ENCODE assay signal across 10 cellular contexts in the genomic region with DNA sequence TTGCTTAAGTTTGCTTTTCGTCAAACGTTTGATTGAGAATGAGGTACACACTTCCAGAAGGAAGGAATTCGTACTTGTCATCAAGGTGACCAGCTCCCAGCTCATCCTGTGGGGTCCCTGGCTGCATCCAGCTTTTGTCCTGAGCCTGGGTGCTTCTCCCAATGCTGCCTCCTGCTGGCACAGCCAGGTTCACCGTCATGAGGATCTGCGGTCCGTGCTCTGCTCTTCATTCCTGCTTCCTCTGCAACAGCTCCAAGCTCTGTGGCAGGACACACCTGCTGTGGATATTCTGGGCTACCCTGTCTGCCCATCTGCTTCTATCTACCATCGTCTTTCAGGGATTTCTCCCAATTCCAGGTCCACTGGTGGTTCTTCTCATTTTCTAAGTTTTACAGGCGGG. TPM values are rescaled to one million over a fixed set of nuclear protein-coding genes. Genes with fewer than 3 reads are reported as not detected.
DNase-seq lines count a peak whose midpoint lies in the region; ATAC-seq, FAIRE-seq and TF ChIP-seq lines count a peak whose summit lies in the region.
"Had no signal": no experiment of that assay in that cellular context is flagged by ENCODE, and none has a peak within 500 bp of the region (broad histone marks: within the 10 kb centered on the region; RNA-seq: fewer than 3 reads in every experiment).

No MANE protein-coding gene starts in this region.

- no peak overlapping the region for H4K5ac ChIP-seq in H1 (ENCODE audit: insufficient read length, low read depth, low read length)

- no peak overlapping the region for H3K14ac ChIP-seq in H1 (ENCODE audit: insufficient read length)

- CTCF ChIA-PET in activated CD8-positive, alpha-beta memory T cell treated with anti-CD3 and anti-CD28 coated beads, Interleukin-2, amount 10 ng/mL, durations not matched to agents 7 days and 5 days (lab: Charles Lee) = no interaction called here
- CTCF ChIA-PET in H1 (lab: Charles Lee; ENCODE audit: partially characterized antibody) = interaction anchor here (0.6 to 1.5 kb wide), 19 partner anchors 8 to 384 kb away, joined by 3 to 11 read pairs (median 4); no protein-coding TSS in a partner anchor

- POLR2A ChIA-PET in H1 (lab: Charles Lee; ENCODE audit: partially characterized antibody) = no interaction called here

- no peak for ATAC-seq in activated CD8-positive, alpha-beta memory T cell treated with anti-CD3 and anti-CD28 coated beads, Interleukin-2, amount 10 ng/mL, durations not matched to agents 7 days and 5 days
- ATAC-seq in psoas muscle = peak; percentile 52 to 64 (median 58)
- ATAC-seq in GM19328 (IDR thresholded peaks at IDR 0.05; ENCODE audit: unreplicated experiment) = no peak

- H3K27me3 Mint-ChIP-seq in activated CD8-positive, alpha-beta memory T cell treated with anti-CD3 and anti-CD28 coated beads, Interleukin-2, amount 10 ng/mL, durations not matched to agents 7 days and 5 days = peaks cover 29% of the 10 kb centered on the region

- H3K36me3 Mint-ChIP-seq in activated CD8-positive, alpha-beta memory T cell treated with anti-CD3 and anti-CD28 coated beads, Interleukin-2, amount 10 ng/mL, durations not matched to agents 7 days and 5 days = no peaks in the 10 kb centered on the region

- H3K27ac ChIP-seq in H1 (ENCODE audit: low read depth, low read length) (no peak overlapping the region), psoas muscle (no peak overlapping the region)
- H3K27ac ChIP-seq: esophagus squamous epithelium had no signal

- no peak for TF ChIP-seq POLR2A in H1 (IDR thresholded peaks at IDR 0.05; ENCODE audit: control extremely low read depth in 1 of 2, low read depth in 2 of 2, low read length in 2 of 2)

- H3K23me2 ChIP-seq in H1 (ENCODE audit: low read depth, low read length) = no peaks in the 10 kb centered on the region

- no peak overlapping the region for H3K23ac ChIP-seq in H1 (ENCODE audit: insufficient read length)

- H2BK5ac ChIP-seq in H1 (ENCODE audit: low read depth, low read length) = no peak overlapping the region

- no peak overlapping the region for H2BK15ac ChIP-seq in H1 (ENCODE audit: low read length)

- no peak overlapping the region for H4K8ac ChIP-seq in H1 (ENCODE audit: extremely low read depth, insufficient read depth, low read length)

- H3K9me3 Mint-ChIP-seq in activated CD8-positive, alpha-beta memory T cell treated with anti-CD3 and anti-CD28 coated beads, Interleukin-2, amount 10 ng/mL, durations not matched to agents 7 days and 5 days (ENCODE audit: low read depth) = no peaks in the 10 kb centered on the region

- no peak overlapping the region for H2BK20ac ChIP-seq in H1 (ENCODE audit: low read length)

- no peak overlapping the region for H4K91ac ChIP-seq in H1 (replicated peaks; ENCODE audit: insufficient read length, low read length)

- H3K9me3 ChIP-seq in H1 (ENCODE audit: insufficient read depth in 2 of 2, low read depth in 1 of 2, low read length in 1 of 2) (0 out of 4 replicates have a peak, but pooled peaks cover 0 to 3% of the 10 kb centered on the region in 2 experiments), psoas muscle (no peaks in the 10 kb centered on the region)

- no peak overlapping the region for H2BK12ac ChIP-seq in H1 (ENCODE audit: low read depth, low read length)

- no peak overlapping the region for H3K27ac Mint-ChIP-seq in activated CD8-positive, alpha-beta memory T cell treated with anti-CD3 and anti-CD28 coated beads, Interleukin-2, amount 10 ng/mL, durations not matched to agents 7 days and 5 days

- H3K79me2 ChIP-seq in H1 (ENCODE audit: control insufficient read depth in 1 of 2, insufficient read depth in 2 of 2, low read length in 2 of 2) = no peaks in the 10 kb centered on the region

- no peak overlapping the region for H3K56ac ChIP-seq in H1 (replicated peaks; ENCODE audit: insufficient read length, low read depth, low read length)

- intact Hi-C loops in psoas muscle (cut with DNase I) = loop anchor here in 1 of 2 donors (10.0 kb wide), 1 partner anchor 231 kb away; no protein-coding TSS in a partner anchor

- no peak overlapping the region for H3K4me3 Mint-ChIP-seq in activated CD8-positive, alpha-beta memory T cell treated with anti-CD3 and anti-CD28 coated beads, Interleukin-2, amount 10 ng/mL, durations not matched to agents 7 days and 5 days

- no peaks in the 10 kb centered on the region for H3K79me1 ChIP-seq in H1 (ENCODE audit: low read depth, low read length)

- H3K4ac ChIP-seq in H1 (replicated peaks; ENCODE audit: insufficient read length, low read depth, low read length) = no peak overlapping the region

- no peaks in the 10 kb centered on the region for H4K20me1 ChIP-seq in H1 (replicated peaks in 1 of 2; ENCODE audit: control insufficient read depth in 1 of 2, insufficient read depth in 2 of 2, low read length in 2 of 2)

- TF ChIP-seq CTCF in LNCAP (IDR thresholded peaks at IDR 0.05) = peak; percentile 70
- TF ChIP-seq CTCF in H1 (IDR thresholded peaks at IDR 0.05; ENCODE audit: control extremely low read depth in 1 of 3, insufficient read depth in 1 of 3, low read depth in 1 of 3, low read length in 3 of 3) = peak; percentile 78 to 89 (median 89)
- TF ChIP-seq CTCF in psoas muscle (IDR thresholded peaks at IDR 0.05) = peak; percentile 41

- H3K4me1 ChIP-seq in H1 (replicated peaks in 1 of 4; ENCODE audit: control insufficient read depth in 3 of 4, insufficient read depth in 4 of 4, low read length in 3 of 4) (no peaks in the 10 kb centered on the region), psoas muscle (peaks cover 13% of the 10 kb centered on the region)
- H3K4me1 ChIP-seq: esophagus squamous epithelium had no signal

- H3K4me1 Mint-ChIP-seq in activated CD8-positive, alpha-beta memory T cell treated with anti-CD3 and anti-CD28 coated beads, Interleukin-2, amount 10 ng/mL, durations not matched to agents 7 days and 5 days = no peaks in the 10 kb centered on the region

- WGBS in H1 (ENCODE audit: extremely low coverage in 1 of 2, insufficient coverage in 1 of 2, insufficient read length in 1 of 2, insufficient replicate concordance in 2 of 2, low coverage in 1 of 2, low lambda C conversion rate in 2 of 2, missing lambda C conversion rate in 1 of 2), 2 experiments = 41% methylated on average over 8 of the region's 8 CpGs; no CpG with 5 or more reads in 1 of the 2 experiments
- 21 to 29% (median 28%) methylated on average over 8 of the region's 8 CpGs for WGBS in psoas muscle, 3 donors

- H2BK120ac ChIP-seq in H1 (replicated peaks; ENCODE audit: low read depth, low read length) = no peak overlapping the region

- no peak overlapping the region for H3K18ac ChIP-seq in H1 (ENCODE audit: extremely low read depth, low read length)

- no peak overlapping the region for H3K4me3 ChIP-seq in H1 (ENCODE audit: extremely low read depth in 1 of 4, insufficient read depth in 2 of 4, low read depth in 3 of 4, low read length in 4 of 4)
- no peak overlapping the region for H3K4me3 ChIP-seq in psoas muscle
- H3K4me3 ChIP-seq: esophagus squamous epithelium had no signal

- no peak overlapping the region for H3K4me2 ChIP-seq in H1 (ENCODE audit: insufficient read depth in 1 of 2, low read depth in 2 of 2, low read length in 2 of 2)

- peak; percentile 78 to 81 for TF ChIP-seq RAD21 in H1 (IDR thresholded peaks at IDR 0.05 in 1 of 2, conservative IDR thresholded peaks at IDR 0.05 in 1 of 2; ENCODE audit: low read depth in 2 of 2, low read length in 2 of 2)

- TF ChIP-seq EP300 in H1 (IDR thresholded peaks at IDR 0.05; ENCODE audit: borderline replicate concordance in 1 of 2, low read depth in 2 of 2, low read length in 2 of 2) = no peak

- peak; percentile 62 for FAIRE-seq in H1 (lab: Jason Lieb, UNC)

- peak; percentile 18 for DNase-seq in activated CD8-positive, alpha-beta memory T cell treated with anti-CD3 and anti-CD28 coated beads, Interleukin-2, amount 10 ng/mL, durations not matched to agents 7 days and 5 days
- no peak for DNase-seq in activated CD8-positive, alpha-beta memory T cell treated with anti-CD3 and anti-CD28 coated beads, Interleukin-2, amount 50 U/mL, for 48 hours
- DNase-seq in H1 (ENCODE audit: low read depth in 1 of 2, low spot score in 2 of 2) = peak; percentile 31 to 76
- peak in 1 of 2 donors; percentile 63 for DNase-seq in psoas muscle
- no peak for DNase-seq in kidney glomerular epithelial cell (lab: John Stamatoyannopoulos, UW)
- no peak for DNase-seq in NCI-H2171 treated with DMSO at 0.1 percent for 48 hours (lab: John Stamatoyannopoulos, UW)
- DNase-seq: esophagus squamous epithelium, NCI-H2107 had no signal

- H3K27me3 ChIP-seq in H1 (replicated peaks in 1 of 4; ENCODE audit: control insufficient read depth in 3 of 4, extremely low read depth in 1 of 4, insufficient read depth in 3 of 4, low read length in 3 of 4) (peaks cover 0 to 2% (median 0%) of the 10 kb centered on the region in 4 experiments; a peak in 2 of 7 replicates), psoas muscle (ENCODE audit: insufficient read depth in 3 of 3, low read length in 2 of 3) (peaks cover 0 to 2% (median 0%) of the 10 kb centered on the region in 3 donors)

- H3K9ac ChIP-seq in H1 (replicated peaks in 1 of 4; ENCODE audit: extremely low read depth in 1 of 4, low read depth in 3 of 4, low read length in 3 of 4) = no peak overlapping the region

- H3K36me3 ChIP-seq in H1 (ENCODE audit: control insufficient read depth in 2 of 4, insufficient read depth in 4 of 4, low read length in 3 of 4) (no peaks in the 10 kb centered on the region), psoas muscle (ENCODE audit: insufficient read depth in 1 of 2, low read depth in 1 of 2) (no peaks in the 10 kb centered on the region)
- H3K36me3 ChIP-seq: esophagus squamous epithelium had no signal

- H2AFZ ChIP-seq in H1 (ENCODE audit: low read length) = no peak overlapping the region

- no peak overlapping the region for H2AK5ac ChIP-seq in H1 (ENCODE audit: low read depth, low read length)

RNA-seq across cellular contexts. Expression of gene UBE2QL1, which starts 13.3 kb away (rescaled TPM):
- total RNA-seq in activated CD8-positive, alpha-beta memory T cell treated with anti-CD3 and anti-CD28 coated beads, Interleukin-2, amount 10 ng/mL, durations not matched to agents 7 days and 5 days = under 1 TPM in 1 of 2 experiments, not detected in 1; 0.35 TPM
- 0.43 and 0.44 TPM in 2 replicates for total RNA-seq in H1 (2021; fragmentation: NEBNext Ultra II Directional; extraction: Animal tissue kit (Norgen Biotek cat#: 25700))
- polyA plus RNA-seq in H1 (2011; rRNA removed) (0.65 and 0.72 TPM in 2 replicates), psoas muscle (10 to 100 TPM in 2 of 3 donors, 1 to 10 TPM in 1; 3.2 to 63.4 (median 33.3) TPM)
- 0.72 TPM for polyA plus RNA-seq in H1 (2011; cell fraction: cytosol; rRNA removed)
- polyA plus RNA-seq in H1 (2011; cell fraction: nucleus; rRNA removed) = 0.78 TPM
- 0.43 to 0.56 TPM (median 0.51 TPM) in 4 replicates for polyA plus RNA-seq in H1 (2012, experiment 1 of 2)
- polyA plus RNA-seq in H1 (2012, experiment 2 of 2) = 0.34 TPM
- polyA plus RNA-seq in H1 (2013, experiment 1 of 2) = 0.22 TPM
- polyA plus RNA-seq in H1 (2013, experiment 2 of 2) = 0.18 TPM
- polyA minus RNA-seq in H1 (2011; rRNA and poly(A)+ RNA removed) = 0.46 and 0.66 TPM in 2 replicates
- polyA minus RNA-seq in H1 (2011; cell fraction: cytosol; rRNA and poly(A)+ RNA removed) = 0.22 TPM
- polyA minus RNA-seq in H1 (2011; cell fraction: nucleus; rRNA and poly(A)+ RNA removed) = 0.40 TPM
- total RNA-seq in psoas muscle = 10 to 100 TPM; 12.9 to 96.2 (median 20.6) TPM

RNA-seq across cellular contexts. Expression of gene MED10, which starts 57.0 kb away (rescaled TPM):
- 10 to 100 TPM; 41.2 to 48.4 TPM for total RNA-seq in activated CD8-positive, alpha-beta memory T cell treated with anti-CD3 and anti-CD28 coated beads, Interleukin-2, amount 10 ng/mL, durations not matched to agents 7 days and 5 days
- 20.1 and 22.0 TPM in 2 replicates for total RNA-seq in H1 (2021; fragmentation: NEBNext Ultra II Directional; extraction: Animal tissue kit (Norgen Biotek cat#: 25700))
- polyA plus RNA-seq in H1 (2011; rRNA removed) (23.2 and 28.3 TPM in 2 replicates), psoas muscle (10 to 100 TPM; 49.1 to 98.1 (median 80.5) TPM)
- polyA plus RNA-seq in H1 (2011; cell fraction: cytosol; rRNA removed) = 31.6 TPM
- polyA plus RNA-seq in H1 (2011; cell fraction: nucleus; rRNA removed) = 14.9 TPM
- polyA plus RNA-seq in H1 (2012, experiment 1 of 2) = 20.7 to 22.9 TPM (median 21.2 TPM) in 4 replicates
- polyA plus RNA-seq in H1 (2012, experiment 2 of 2) = 17.4 TPM
- 20.8 TPM for polyA plus RNA-seq in H1 (2013, experiment 1 of 2)
- 18.7 TPM for polyA plus RNA-seq in H1 (2013, experiment 2 of 2)
- 2.9 and 3.3 TPM in 2 replicates for polyA minus RNA-seq in H1 (2011; rRNA and poly(A)+ RNA removed)
- polyA minus RNA-seq in H1 (2011; cell fraction: cytosol; rRNA and poly(A)+ RNA removed) = 8.4 TPM
- 14.7 TPM for polyA minus RNA-seq in H1 (2011; cell fraction: nucleus; rRNA and poly(A)+ RNA removed)
- total RNA-seq in psoas muscle = 10 to 100 TPM; 18.8 to 52.4 (median 26.5) TPM

Comparison
In these comparisons a context has a peak if more than half of its experiments do, and no peak if none do; other contexts are left out.
1. DNase-seq: peak in activated CD8-positive, alpha-beta memory T cell treated with anti-CD3 and anti-CD28 coated beads, Interleukin-2, amount 10 ng/mL, durations not matched to agents 7 days and 5 days (single experiment) and H1 (2 of 2); none in activated CD8-positive, alpha-beta memory T cell treated with anti-CD3 and anti-CD28 coated beads, Interleukin-2, amount 50 U/mL, for 48 hours (single experiment), kidney glomerular epithelial cell (single experiment) and NCI-H2171 treated with DMSO at 0.1 percent for 48 hours (single experiment).
2. ATAC-seq: peak in psoas muscle (4 of 4); none in activated CD8-positive, alpha-beta memory T cell treated with anti-CD3 and anti-CD28 coated beads, Interleukin-2, amount 10 ng/mL, durations not matched to agents 7 days and 5 days (single experiment) and GM19328 (single experiment).
3. Peak in every context shown above with its lines, with median percentiles within 50 percentile points of each other: CTCF ChIP-seq.